14 cellular contexts compared by ENCODE assay signal in the genomic region with DNA sequence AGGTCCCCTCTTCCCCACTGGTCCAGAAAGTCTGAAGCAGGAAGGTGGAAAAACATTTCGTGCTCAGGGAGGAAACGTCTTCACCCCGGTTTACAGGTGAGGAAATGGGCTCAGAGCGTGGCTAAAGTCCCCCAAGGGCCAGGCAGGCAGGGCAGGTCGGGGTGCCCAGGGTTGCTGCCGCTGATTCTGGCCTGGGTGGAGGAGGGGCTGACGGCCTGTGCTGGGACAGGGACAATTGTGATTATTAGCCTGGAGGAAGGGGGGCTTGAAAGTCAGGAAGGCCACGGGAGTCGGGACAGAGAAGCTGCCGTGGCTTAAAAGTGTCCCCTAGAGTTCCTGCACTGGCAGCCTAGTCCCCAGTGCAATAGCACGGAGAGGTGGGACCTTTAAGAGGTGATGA. TPM values are rescaled to one million over a fixed set of nuclear protein-coding genes. Genes with fewer than 3 reads are reported as not detected.
DNase-seq lines count a peak whose midpoint lies in the region; ATAC-seq and TF ChIP-seq lines count a peak whose summit lies in the region.
"Had no signal": no experiment of that assay in that cellular context is flagged by ENCODE, and none has a peak within 500 bp of the region (broad histone marks: within the 10 kb centered on the region; RNA-seq: fewer than 3 reads in every experiment).

No MANE protein-coding gene starts in this region.

- peak overlapping the region; percentile 31; the same call in 1 of the 2 replicates for H3K4me2 ChIP-seq in PC-3 (ENCODE audit: low read length)

- no peak overlapping the region for H3K4me3 ChIP-seq in PC-3 (ENCODE audit: low read length)
- H3K4me3 ChIP-seq in lung = peak overlapping the region; percentile 26
- H3K4me3 ChIP-seq in upper lobe of left lung = peak overlapping the region in 3 of 4 donors; percentile 19 to 37 (median 30)

- peaks cover 6% of the 10 kb centered on the region for H3K4me1 Mint-ChIP-seq in chondrocyte (ENCODE audit: low read depth)
- H3K4me1 Mint-ChIP-seq in effector memory CD8-positive, alpha-beta T cell (ENCODE audit: low read depth in 2 of 2) = peaks cover 0 to 2% of the 10 kb centered on the region in 2 donors
- H3K4me1 Mint-ChIP-seq: B cell had no signal

- H3K27me3 ChIP-seq in PC-3 (ENCODE audit: low read length) (no peaks in the 10 kb centered on the region), lung (ENCODE audit: control insufficient read depth, insufficient read depth) (no peaks in the 10 kb centered on the region), upper lobe of left lung (no peaks in the 10 kb centered on the region)

- no peak for TF ChIP-seq POLR2A in upper lobe of left lung (IDR thresholded peaks at IDR 0.05)

- TF ChIP-seq CTCF in PC-3 (conservative IDR thresholded peaks at IDR 0.05; ENCODE audit: low read depth, low read length) = no peak
- TF ChIP-seq CTCF in chondrocyte (IDR thresholded peaks at IDR 0.05) = no peak
- TF ChIP-seq CTCF in lung (IDR thresholded peaks at IDR 0.05; ENCODE audit: control extremely low read depth, extremely low read depth) = no peak
- no peak for TF ChIP-seq CTCF in upper lobe of left lung (IDR thresholded peaks at IDR 0.05)
- TF ChIP-seq CTCF in GM20000 (IDR thresholded peaks at IDR 0.05; ENCODE audit: extremely low read depth, missing control alignments) = no peak

- H4K20me1 ChIP-seq in PC-3 (ENCODE audit: low read length) = no peaks in the 10 kb centered on the region

- 0 out of 2 replicates have a peak overlapping the region, but pooled peaks have one; percentile 21 for H3K9ac ChIP-seq in PC-3 (ENCODE audit: low read length)

- CTCF ChIA-PET in PC-3 (lab: Charles Lee) = no interaction called here

- DNase-seq in PC-3 (no peak), chondrocyte (ENCODE audit: low spot score) (peak; percentile 54), lung (ENCODE audit: low spot score) (no peak), upper lobe of left lung (no peak), NCI-H146 (lab: John Stamatoyannopoulos, UW) (no peak), GM20000 (ENCODE audit: low spot score) (no peak)
- DNase-seq in effector memory CD8-positive, alpha-beta T cell = no peak
- DNase-seq: Caco-2; CD4-positive, CD25-positive, alpha-beta regulatory T cell; KBM-7; NCI-H1436 treated with DMSO at 0.1 percent for 48 hours; NCI-H2081; NCI-H748 treated with DMSO at 0.1 percent for 48 hours had no signal

- H3K9me3 Mint-ChIP-seq in chondrocyte (ENCODE audit: low read depth) = peaks cover 3% of the 10 kb centered on the region
- no peaks in the 10 kb centered on the region for H3K9me3 Mint-ChIP-seq in effector memory CD8-positive, alpha-beta T cell
- H3K9me3 Mint-ChIP-seq: CD4-positive, CD25-positive, alpha-beta regulatory T cell had no signal

- no peaks in the 10 kb centered on the region for H3K9me2 ChIP-seq in PC-3 (replicated peaks; ENCODE audit: low read length)

- no peaks in the 10 kb centered on the region for H3K9me3 ChIP-seq in PC-3 (ENCODE audit: low read length)
- H3K9me3 ChIP-seq in lung (ENCODE audit: control insufficient read depth in 2 of 2, insufficient read depth in 1 of 2, low read length in 1 of 2) = peaks cover 0 to 3% of the 10 kb centered on the region in 2 donors
- no peaks in the 10 kb centered on the region for H3K9me3 ChIP-seq in upper lobe of left lung
- H3K9me3 ChIP-seq: Caco-2 had no signal

- no peak overlapping the region for H3K27ac Mint-ChIP-seq in chondrocyte (ENCODE audit: unreplicated experiment)
- H3K27ac Mint-ChIP-seq in effector memory CD8-positive, alpha-beta T cell = peak overlapping the region in 1 of 2 donors; percentile 49
- H3K27ac Mint-ChIP-seq: B cell had no signal

- no peaks in the 10 kb centered on the region for H3K36me3 ChIP-seq in PC-3 (ENCODE audit: low read depth, low read length)
- no peaks in the 10 kb centered on the region for H3K36me3 ChIP-seq in lung (ENCODE audit: control insufficient read depth in 2 of 2, insufficient read depth in 2 of 2, low read length in 2 of 2)
- H3K36me3 ChIP-seq in upper lobe of left lung = no peaks in the 10 kb centered on the region

- TF ChIP-seq EP300 in upper lobe of left lung (IDR thresholded peaks at IDR 0.05) = no peak

- WGBS in lung, 2 donors = 44 to 53% methylated on average over 11 of the region's 11 CpGs
- WGBS in upper lobe of left lung, 2 donors = 51 to 56% methylated on average over 11 of the region's 11 CpGs

- H3K4me1 ChIP-seq in PC-3 (ENCODE audit: insufficient read depth, low read length) (peaks cover 6% of the 10 kb centered on the region; the same call in 1 of the 2 replicates), lung (ENCODE audit: control insufficient read depth in 2 of 2, insufficient read depth in 2 of 2, low read length in 2 of 2) (peaks cover 0 to 12% of the 10 kb centered on the region in 2 donors), upper lobe of left lung (peaks cover 5 to 29% (median 17%) of the 10 kb centered on the region in 4 donors)
- H3K4me1 ChIP-seq: Caco-2 had no signal

- H3K79me2 ChIP-seq in PC-3 (ENCODE audit: low read length) = no peaks in the 10 kb centered on the region

- H3K27ac ChIP-seq in PC-3 (ENCODE audit: low read length) = no peak overlapping the region
- H3K27ac ChIP-seq in lung (ENCODE audit: low read depth in 1 of 2, low read length in 1 of 2) = peak overlapping the region in 1 of 2 donors; percentile 81
- peak overlapping the region; percentile 62 to 75 (median 72) for H3K27ac ChIP-seq in upper lobe of left lung

- POLR2A ChIA-PET in PC-3 (lab: Charles Lee; ENCODE audit: unreplicated experiment) = no interaction called here

- H2AFZ ChIP-seq in PC-3 (ENCODE audit: low read length) = 0 out of 2 replicates have a peak overlapping the region, but pooled peaks have one; percentile 28

- no TSS peak for BruUV-seq in PC-3 (replicated peaks; lab: Mats Ljungman, UMichigan)

- H3K4me3 Mint-ChIP-seq in chondrocyte (ENCODE audit: unreplicated experiment) = no peak overlapping the region
- H3K4me3 Mint-ChIP-seq in effector memory CD8-positive, alpha-beta T cell = no peak overlapping the region
- H3K4me3 Mint-ChIP-seq: B cell; CD4-positive, CD25-positive, alpha-beta regulatory T cell had no signal

- no peaks in the 10 kb centered on the region for H3K36me3 Mint-ChIP-seq in chondrocyte (ENCODE audit: low read depth)
- no peaks in the 10 kb centered on the region for H3K36me3 Mint-ChIP-seq in effector memory CD8-positive, alpha-beta T cell (ENCODE audit: insufficient read depth)
- H3K36me3 Mint-ChIP-seq: CD4-positive, CD25-positive, alpha-beta regulatory T cell had no signal

- intact Hi-C loops in PC-3 (cut with micrococcal nuclease) = no loop called here

- ATAC-seq in PC-3 (no peak), lung (ENCODE audit: insufficient read depth, low FRiP score) (no peak), upper lobe of left lung (ENCODE audit: low FRiP score in 2 of 2) (peak; percentile 2 to 9)
- no peak for ATAC-seq in effector memory CD8-positive, alpha-beta T cell (replicated peaks)

- peaks cover 11% of the 10 kb centered on the region for H3K27me3 Mint-ChIP-seq in chondrocyte (ENCODE audit: low read depth)
- peaks cover 17 to 58% of the 10 kb centered on the region in 2 donors for H3K27me3 Mint-ChIP-seq in effector memory CD8-positive, alpha-beta T cell

- H3F3A ChIP-seq in PC-3 (ENCODE audit: low read length, unreplicated experiment) = no peaks in the 10 kb centered on the region

RNA-seq across cellular contexts. Expression of a gene that starts 26.6 kb away (rescaled TPM):
- total RNA-seq in PC-3 (2014; rRNA removed) (10.6 and 12.6 TPM in 2 replicates), chondrocyte (20.4 to 24.7 TPM (median 22.5 TPM) in 3 replicates), lung (10 to 100 TPM; 20.2 to 51.1 TPM), upper lobe of left lung (10 to 100 TPM in 5 of 6 donors, 1 to 10 TPM in 1; 9.7 to 27.8 (median 18.2) TPM)
- polyA plus RNA-seq in lung = 1 to 10 TPM; 8.7 to 9.3 TPM

Comparison
In these comparisons a context has a peak if more than half of its experiments do, and no peak if none do; other contexts are left out.
1. ATAC-seq: peak in upper lobe of left lung (2 of 2); none in PC-3 (single experiment), lung (single experiment) and effector memory CD8-positive, alpha-beta T cell (single experiment).